19 cellular contexts compared by ENCODE assay signal in genomic region chr5:81969912-81970311, GRCh38. TPM values are rescaled to one million over a fixed set of nuclear protein-coding genes. Genes with fewer than 3 reads are reported as not detected.
DNase-seq lines count a peak whose midpoint lies in the region; ATAC-seq and TF ChIP-seq lines count a peak whose summit lies in the region.
"Had no signal": no experiment of that assay in that cellular context is flagged by ENCODE, and none has a peak within 500 bp of the region (broad histone marks: within the 10 kb centered on the region; RNA-seq: fewer than 3 reads in every experiment).

No MANE protein-coding gene starts in this region.

- no peak for DNase-seq in activated CD4-positive, alpha-beta T cell treated with anti-CD3 and anti-CD28 coated beads, Interleukin-2, amount 10 ng/mL, durations not matched to agents 7 days and 5 days
- no peak for DNase-seq in activated CD4-positive, alpha-beta T cell treated with anti-CD3 and anti-CD28 coated beads for 48 hours
- no peak for DNase-seq in CD4-positive, alpha-beta T cell
- no peak for DNase-seq in T-cell
- DNase-seq in naive thymus-derived CD8-positive, alpha-beta T cell: no peak
- DNase-seq in A172 (ENCODE audit: low spot score): no peak
- DNase-seq in HK-2 (ENCODE audit: unreplicated experiment): no peak
- DNase-seq: GOT3, heart left ventricle, KG1, left lung, NCI-H1092, NCI-H2029 treated with DMSO at 0.1 percent for 48 hours, NCI-H345, SJCRH30 had no signal

- no peaks in the 10 kb centered on the region for H3K36me3 Mint-ChIP-seq in activated CD4-positive, alpha-beta T cell treated with anti-CD3 and anti-CD28 coated beads, Interleukin-2, amount 10 ng/mL, durations not matched to agents 7 days and 5 days (ENCODE audit: low read depth)
- H3K36me3 Mint-ChIP-seq in CD4-positive, alpha-beta T cell (ENCODE audit: low read depth): peaks cover 6% of the 10 kb centered on the region
- no peaks in the 10 kb centered on the region for H3K36me3 Mint-ChIP-seq in T-cell
- no peaks in the 10 kb centered on the region for H3K36me3 Mint-ChIP-seq in naive thymus-derived CD8-positive, alpha-beta T cell

- H3K27ac ChIP-seq in CD4-positive, alpha-beta T cell (ENCODE audit: low read depth, low read length): no peak overlapping the region
- H3K27ac ChIP-seq: C4-2B, left lung, SJCRH30 had no signal

- POLR2A ChIA-PET in activated CD4-positive, alpha-beta T cell treated with anti-CD3 and anti-CD28 coated beads, Interleukin-2, amount 10 ng/mL, durations not matched to agents 7 days and 5 days (lab: Charles Lee): no interaction called here
- POLR2A ChIA-PET in CD4-positive, alpha-beta T cell (lab: Charles Lee): interaction anchor here (0.6 to 2.5 kb wide), 3 partner anchors 114 to 119 kb away, joined by 4 to 24 read pairs (median 4); no protein-coding TSS in a partner anchor
- POLR2A ChIA-PET in T-cell (lab: Charles Lee): interaction anchor here in 1 of 2 donors (0.7 kb wide), 1 partner anchor 10 kb away, joined by 3 read pairs; no protein-coding TSS in a partner anchor
- POLR2A ChIA-PET in naive thymus-derived CD8-positive, alpha-beta T cell (lab: Charles Lee): interaction anchor here (2.5 to 2.9 kb wide), 2 partner anchors 118 to 220 kb away, joined by 24 to 33 read pairs; partner anchors contain the start of gene SSBP2

- peak overlapping the region; percentile 9 for H3K4me3 Mint-ChIP-seq in activated CD4-positive, alpha-beta T cell treated with anti-CD3 and anti-CD28 coated beads, Interleukin-2, amount 10 ng/mL, durations not matched to agents 7 days and 5 days
- H3K4me3 Mint-ChIP-seq in CD4-positive, alpha-beta T cell: peak overlapping the region; percentile 35
- peak overlapping the region in 1 of 3 donors; percentile 11 for H3K4me3 Mint-ChIP-seq in T-cell
- H3K4me3 Mint-ChIP-seq in naive thymus-derived CD8-positive, alpha-beta T cell: peak overlapping the region in 5 of 10 donors; percentile 20 to 47 (median 31)

- no peak for ATAC-seq in CD4-positive, alpha-beta T cell (ENCODE audit: poor library complexity)
- no peak for ATAC-seq in T-cell (replicated peaks in 1 of 4)
- ATAC-seq in naive thymus-derived CD8-positive, alpha-beta T cell: no peak
- no peak for ATAC-seq in GM18498 (IDR thresholded peaks at IDR 0.05; ENCODE audit: unreplicated experiment)
- ATAC-seq: A549, heart left ventricle, left lung, Panc1 had no signal

- no peaks in the 10 kb centered on the region for H3K9me3 ChIP-seq in CD4-positive, alpha-beta T cell (ENCODE audit: control insufficient read depth, low read length)
- H3K9me3 ChIP-seq: A549, heart left ventricle, left lung, SJCRH30 had no signal

- H3K27ac Mint-ChIP-seq in activated CD4-positive, alpha-beta T cell treated with anti-CD3 and anti-CD28 coated beads, Interleukin-2, amount 10 ng/mL, durations not matched to agents 7 days and 5 days: peak overlapping the region; percentile 43
- H3K27ac Mint-ChIP-seq in CD4-positive, alpha-beta T cell: peak overlapping the region; percentile 96
- H3K27ac Mint-ChIP-seq in T-cell: peak overlapping the region; percentile 37 to 49
- H3K27ac Mint-ChIP-seq in naive thymus-derived CD8-positive, alpha-beta T cell: peak overlapping the region in 8 of 10 donors; percentile 12 to 87 (median 73)

- H3K27me3 Mint-ChIP-seq in activated CD4-positive, alpha-beta T cell treated with anti-CD3 and anti-CD28 coated beads, Interleukin-2, amount 10 ng/mL, durations not matched to agents 7 days and 5 days: no peaks in the 10 kb centered on the region
- H3K27me3 Mint-ChIP-seq in CD4-positive, alpha-beta T cell: no peaks in the 10 kb centered on the region
- no peaks in the 10 kb centered on the region for H3K27me3 Mint-ChIP-seq in T-cell
- H3K27me3 Mint-ChIP-seq in naive thymus-derived CD8-positive, alpha-beta T cell: peaks cover 0 to 1% (median 0%) of the 10 kb centered on the region in 5 donors

- no peaks in the 10 kb centered on the region for H3K9me3 Mint-ChIP-seq in activated CD4-positive, alpha-beta T cell treated with anti-CD3 and anti-CD28 coated beads, Interleukin-2, amount 10 ng/mL, durations not matched to agents 7 days and 5 days
- no peaks in the 10 kb centered on the region for H3K9me3 Mint-ChIP-seq in CD4-positive, alpha-beta T cell
- no peaks in the 10 kb centered on the region for H3K9me3 Mint-ChIP-seq in T-cell
- H3K9me3 Mint-ChIP-seq in naive thymus-derived CD8-positive, alpha-beta T cell: no peaks in the 10 kb centered on the region

- no peak for TF ChIP-seq CTCF in CD4-positive, alpha-beta T cell (IDR thresholded peaks at IDR 0.05)

- CTCF ChIA-PET in activated CD4-positive, alpha-beta T cell treated with anti-CD3 and anti-CD28 coated beads, Interleukin-2, amount 10 ng/mL, durations not matched to agents 7 days and 5 days (lab: Charles Lee): interaction anchor here (1.0 kb wide), 1 partner anchor 39 kb away, joined by 6 read pairs; no protein-coding TSS in a partner anchor
- CTCF ChIA-PET in CD4-positive, alpha-beta T cell (lab: Charles Lee): no interaction called here
- CTCF ChIA-PET in T-cell (lab: Charles Lee): interaction anchor here in 1 of 2 donors (1.6 kb wide), 1 partner anchor 196 kb away, joined by 6 read pairs; no protein-coding TSS in a partner anchor

- peaks cover 34% of the 10 kb centered on the region for H3K4me1 Mint-ChIP-seq in activated CD4-positive, alpha-beta T cell treated with anti-CD3 and anti-CD28 coated beads, Interleukin-2, amount 10 ng/mL, durations not matched to agents 7 days and 5 days
- peaks cover 31% of the 10 kb centered on the region for H3K4me1 Mint-ChIP-seq in CD4-positive, alpha-beta T cell (ENCODE audit: low read depth)
- H3K4me1 Mint-ChIP-seq in T-cell: peaks cover 22 to 26% (median 26%) of the 10 kb centered on the region in 3 donors
- H3K4me1 Mint-ChIP-seq in naive thymus-derived CD8-positive, alpha-beta T cell: peaks cover 6 to 29% (median 24%) of the 10 kb centered on the region in 4 donors

- intact Hi-C loops in CD4-positive, alpha-beta T cell (cut with DNase I, micrococcal nuclease): loop anchor here (2.0 to 10.0 kb wide), 4 partner anchors 117 to 665 kb away; partner anchors contain the start of genes RPS23 (in 1 of the 2), SSBP2 (in 1 of the 2) and ZCCHC9 (in 1 of the 2)

- no peaks in the 10 kb centered on the region for H3K27me3 ChIP-seq in CD4-positive, alpha-beta T cell (ENCODE audit: control insufficient read depth, insufficient read depth, low read length)
- H3K27me3 ChIP-seq: heart left ventricle, left lung, SJCRH30 had no signal

RNA-seq across cellular contexts. Expression of gene ATG10, which starts 1.9 kb away (rescaled TPM):
- total RNA-seq in activated CD4-positive, alpha-beta T cell treated with anti-CD3 and anti-CD28 coated beads, Interleukin-2, amount 10 ng/mL, durations not matched to agents 7 days and 5 days: 1 to 10 TPM; 6.6 to 9.4 TPM
- total RNA-seq in CD4-positive, alpha-beta T cell: 1 to 10 TPM; 4.7 to 5.3 TPM
- 1 to 10 TPM; 3.9 to 7.8 (median 6.6) TPM for total RNA-seq in T-cell
- 1 to 10 TPM; 9.7 to 9.8 TPM for total RNA-seq in naive thymus-derived CD8-positive, alpha-beta T cell
- polyA plus RNA-seq in naive thymus-derived CD8-positive, alpha-beta T cell: 10 to 100 TPM in 2 of 3 donors, 1 to 10 TPM in 1; 9.2 to 11.8 (median 11.6) TPM
- total RNA-seq in A172 (2014; rRNA removed; shearing (Covaris generic)): 11.5 and 17.0 TPM in 2 replicates

Comparison
In these comparisons a context has a peak if more than half of its experiments do, and no peak if none do; other contexts are left out.
1. H3K27ac Mint-ChIP-seq: peak in every context shown above with its lines; median percentile 96 in CD4-positive, alpha-beta T cell; 73 in naive thymus-derived CD8-positive, alpha-beta T cell; 43 in activated CD4-positive, alpha-beta T cell treated with anti-CD3 and anti-CD28 coated beads, Interleukin-2, amount 10 ng/mL, durations not matched to agents 7 days and 5 days; 43 in T-cell.